Comparison of ENCODE assay signal across 25 cellular contexts in genomic region chr6:40274058-40274457, GRCh38.
"Had no signal": no experiment of that assay in that cellular context is flagged by ENCODE, and none has a peak within 500 bp of the region (broad histone marks: within the 10 kb centered on the region; RNA-seq: fewer than 3 reads in every experiment).

No MANE protein-coding gene starts in this region.

- DNase-seq: activated CD4-positive, alpha-beta T cell treated with anti-CD3 and anti-CD28 coated beads for 1 hour; activated CD4-positive, alpha-beta T cell treated with anti-CD3 and anti-CD28 coated beads, Interleukin-2, amount 10 ng/mL, durations not matched to agents 7 days and 5 days; activated CD8-positive, alpha-beta T cell treated with anti-CD3 and anti-CD28 coated beads for 36 hours; activated gamma-delta T cell treated with Interleukin-2 at 50 U/mL for 16 hours; activated naive CD8-positive, alpha-beta T cell treated with anti-CD3 and anti-CD28 coated beads, Interleukin-2, amount 50 U/mL, for 24 hours; activated T-cell treated with anti-CD3 and anti-CD28 coated beads, Interleukin-2, amount 50 U/mL, for 4 hours; anterior cingulate cortex; endodermal cell; gastrocnemius medialis; islet precursor cell; left colon; naive thymus-derived CD4-positive, alpha-beta T cell; ovary; stimulated activated CD4-positive, alpha-beta T cell treated with anti-CD3 and anti-CD28 coated beads, Interleukin-15, amount 100 ng/mL, for 24 hours; stimulated activated CD4-positive, alpha-beta T cell treated with anti-CD3 and anti-CD28 coated beads, Interleukin-2, amount 100 ng/mL, for 24 hours; stimulated activated naive B cell treated with anti-CD40 and anti-IgM and Interleukin-4, amounts not matched to agents 10 μg/mL and 1 μg/mL and 100 μg/mL, for 72 hours; T-helper 17 cell; T1000; tibial artery; upper lobe of right lung had no signal

- H3K27ac ChIP-seq: gastrocnemius medialis, hepatocyte, ovary, right atrium auricular region, suprapubic skin, tibial artery, upper lobe of right lung had no signal

- ATAC-seq: activated CD8-positive, alpha-beta T cell treated with anti-CD3 and anti-CD28 coated beads for 36 hours; activated naive CD8-positive, alpha-beta T cell treated with anti-CD3 and anti-CD28 coated beads, Interleukin-2, amount 50 U/mL, for 24 hours; activated T-cell treated with anti-CD3 and anti-CD28 coated beads, Interleukin-2, amount 50 U/mL, for 4 hours; activated T-helper 17 cell treated with anti-CD3 and anti-CD28 coated beads, Interleukin-2, amount 50 U/mL, for 72 hours; gastrocnemius medialis; left colon; naive thymus-derived CD4-positive, alpha-beta T cell; stimulated activated naive B cell treated with anti-CD40 and anti-IgM and Interleukin-4, amounts not matched to agents 10 μg/mL and 1 μg/mL and 100 μg/mL, for 72 hours; T-helper 17 cell; upper lobe of right lung; WTC11 had no signal

- H3K27me3 ChIP-seq: gastrocnemius medialis, hepatocyte, ovary, right atrium auricular region, upper lobe of right lung had no signal

- H3K9me3 ChIP-seq: gastrocnemius medialis, ovary, right atrium auricular region, suprapubic skin, upper lobe of right lung had no signal

- H3K79me2 ChIP-seq: hepatocyte had no signal

- H3K36me3 ChIP-seq: gastrocnemius medialis, ovary, right atrium auricular region, suprapubic skin, tibial artery, upper lobe of right lung had no signal

- H2AFZ ChIP-seq: hepatocyte had no signal

- H3K4me1 ChIP-seq: gastrocnemius medialis, right atrium auricular region, suprapubic skin, tibial artery, upper lobe of right lung had no signal

- H3K4me2 ChIP-seq: hepatocyte had no signal

- H3K4me3 ChIP-seq: gastrocnemius medialis, hepatocyte, ovary, right atrium auricular region, suprapubic skin, tibial artery, upper lobe of right lung had no signal
